8 cellular contexts compared by ENCODE assay signal in genomic region chr19:1270854-1271527, GRCh38. TPM values are rescaled to one million over a fixed set of nuclear protein-coding genes. Genes with fewer than 3 reads are reported as not detected.
DNase-seq lines count a peak whose midpoint lies in the region; ATAC-seq, FAIRE-seq and TF ChIP-seq lines count a peak whose summit lies in the region.

No MANE protein-coding gene starts in this region.

- peak overlapping the region; percentile 91 to 97 (median 93) for H3K27ac Mint-ChIP-seq in naive B cell

- H3K36me3 Mint-ChIP-seq in naive B cell, result peaks cover 0 to 5% of the 10 kb centered on the region in 2 donors

- no peaks in the 10 kb centered on the region for H3K9me3 Mint-ChIP-seq in naive B cell

- no peak for ATAC-seq in naive B cell (ENCODE audit: low read depth in 2 of 2)

- CTCF ChIA-PET in AG04449 (lab: Yijun Ruan, JAX), result interaction anchor here (0.6 to 4.3 kb wide), 3 partner anchors 9 to 30 kb away, joined by 3 to 46 read pairs (median 8); no protein-coding TSS in a partner anchor

- H3K27me3 Mint-ChIP-seq in naive B cell, result no peaks in the 10 kb centered on the region

- H3K4me1 Mint-ChIP-seq in naive B cell, result peaks cover 59 to 65% (median 64%) of the 10 kb centered on the region in 3 donors

- peaks cover 46% of the 10 kb centered on the region for H3K36me3 ChIP-seq in HUES6 (ENCODE audit: control insufficient read depth, insufficient read depth, low read length)

- DNase-seq in AG04449 (ENCODE audit: low read depth, low spot score) (no peak), cardiac fibroblast (ENCODE audit: low read depth in 2 of 2) (peak in 1 of 2 donors; percentile 6), naive B cell (no peak), frontal cortex (ENCODE audit: low spot score in 2 of 2) (no peak), GM19240 (ENCODE audit: insufficient read length, low spot score) (no peak), retina (no peak), NCI-H1930 (lab: John Stamatoyannopoulos, UW) (no peak)

- POLR2A ChIA-PET in AG04449 (lab: Yijun Ruan, JAX), result interaction anchor here (1.1 kb wide), 1 partner anchor 18 kb away, joined by 3 read pairs; no protein-coding TSS in a partner anchor

- no peak for TF ChIP-seq CTCF in AG04449 (IDR thresholded peaks at IDR 0.05; ENCODE audit: insufficient read depth, low read length, missing control alignments)
- no peak for TF ChIP-seq CTCF in cardiac fibroblast (IDR thresholded peaks at IDR 0.05; ENCODE audit: low read depth, low read length)

- no peaks in the 10 kb centered on the region for H3K9me3 ChIP-seq in HUES6 (ENCODE audit: control insufficient read depth, insufficient read depth, low read depth, low read length)

- peaks cover 12% of the 10 kb centered on the region for H3K27me3 ChIP-seq in HUES6 (ENCODE audit: control insufficient read depth, insufficient read depth, low read length)

- H3K4me3 ChIP-seq in AG04449 (ENCODE audit: low read depth, low read length), result peak overlapping the region; percentile 82
- 0 out of 2 replicates have a peak overlapping the region, but pooled peaks have one; percentile 3 for H3K4me3 ChIP-seq in HUES6 (ENCODE audit: low read depth, low read length)
- H3K4me3 ChIP-seq in cardiac fibroblast (replicated peaks in 1 of 2; ENCODE audit: low read depth in 2 of 2, low read length in 2 of 2), result peak overlapping the region; percentile 67 to 82

- peak overlapping the region; percentile 87 to 96 (median 88) for H3K4me3 Mint-ChIP-seq in naive B cell

- no peak for FAIRE-seq in frontal cortex (lab: Jason Lieb, UNC)

- H3K27ac ChIP-seq in HUES6 (ENCODE audit: low read depth, low read length), result no peak overlapping the region

- H3K9ac ChIP-seq in HUES6 (ENCODE audit: low read length), result peak overlapping the region; percentile 40

- peaks cover 45% of the 10 kb centered on the region for H3K4me1 ChIP-seq in HUES6 (ENCODE audit: control insufficient read depth, insufficient read depth, low read length)

RNA-seq across cellular contexts. Expression of gene CIRBP, which starts 1.9 kb away (rescaled TPM):
- polyA plus RNA-seq in naive B cell (ENCODE audit: low read depth in 6 of 6), result 100 to 1,000 TPM; 253 to 449 (median 334) TPM
- 573 TPM for total RNA-seq in frontal cortex

RNA-seq across cellular contexts. Expression of gene FAM174C, which starts 4.3 kb away (rescaled TPM):
- polyA plus RNA-seq in naive B cell (ENCODE audit: low read depth in 6 of 6), result 10 to 100 TPM; 48.9 to 80.0 (median 64.7) TPM
- total RNA-seq in frontal cortex, result 8.6 TPM

RNA-seq across cellular contexts. Expression of gene EFNA2, which starts 14.7 kb away (rescaled TPM):
- polyA plus RNA-seq in naive B cell (ENCODE audit: low read depth in 6 of 6), result not detected
- total RNA-seq in frontal cortex, result 13.0 TPM

RNA-seq across cellular contexts. Expression of gene MIDN, which starts 22.6 kb away (rescaled TPM):
- polyA plus RNA-seq in naive B cell (ENCODE audit: low read depth in 6 of 6), result 1 to 10 TPM in 5 of 6 donors, under 1 TPM in 1; 0.78 to 5.5 (median 2.7) TPM
- 14.3 TPM for total RNA-seq in frontal cortex

RNA-seq across cellular contexts. Expression of gene ATP5F1D, which starts 29.4 kb away (rescaled TPM):
- polyA plus RNA-seq in naive B cell (ENCODE audit: low read depth in 6 of 6), result 100 to 1,000 TPM; 132 to 222 (median 199) TPM
- 11.0 TPM for total RNA-seq in frontal cortex

Comparison
In these comparisons a context has a peak if more than half of its experiments do, and no peak if none do; other contexts are left out.
1. H3K4me3 ChIP-seq: peak in every context shown above with its lines; median percentile 82 in AG04449; 74 in cardiac fibroblast; 3 in HUES6.